1 cellular context compared by ENCODE assay signal in genomic region chr14:91872517-91873470, GRCh38.
TF ChIP-seq lines count a peak whose summit lies in the region.

No MANE protein-coding gene starts in this region.

TF ChIP-seq in GM12878, 131 proteins besides CTCF, POLR2A, EP300 and RAD21 (continued from another document):
- TF ChIP-seq PKNOX1 (IDR thresholded peaks at IDR 0.05), result no peak
- TF ChIP-seq ZNF24 (IDR thresholded peaks at IDR 0.05), result no peak
- TF ChIP-seq NFXL1 (IDR thresholded peaks at IDR 0.05; ENCODE audit: borderline replicate concordance), result no peak
